In the genomic region with DNA sequence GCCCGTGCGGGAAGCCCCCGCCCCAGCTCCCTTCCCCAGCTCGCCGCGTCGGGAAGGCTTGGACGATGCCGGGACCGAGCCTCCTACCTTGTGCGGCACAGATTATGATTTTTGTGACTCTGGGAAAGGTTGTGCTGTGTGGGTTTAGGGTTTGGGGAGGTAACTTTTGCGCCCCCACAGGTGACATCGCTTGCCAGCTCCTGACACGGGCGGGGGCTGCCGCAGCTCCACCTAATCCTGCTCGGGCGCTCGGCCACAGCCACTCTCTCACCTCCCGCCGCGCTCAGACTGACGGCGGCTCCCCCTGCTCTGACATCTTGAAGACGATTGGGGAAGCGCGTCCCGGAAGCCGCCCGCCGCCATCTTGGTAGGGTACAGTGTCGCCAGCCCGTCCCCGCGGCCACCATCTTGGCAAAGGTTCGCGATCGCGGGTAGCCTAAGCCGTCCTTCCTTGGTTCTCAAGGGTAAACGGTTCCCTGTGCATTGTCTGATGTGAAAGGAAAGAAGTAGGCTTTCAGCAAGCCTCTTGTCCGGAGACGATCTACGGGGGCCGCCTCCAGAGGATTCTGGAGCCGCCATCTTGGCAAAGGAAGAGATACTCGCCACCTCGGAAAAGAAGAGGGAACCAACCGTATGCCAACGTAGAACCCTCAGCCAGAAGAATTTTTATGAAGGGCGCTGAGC, we compare ENCODE assay signal across 8 cellular contexts. TPM values are rescaled to one million over a fixed set of nuclear protein-coding genes. Genes with fewer than 3 reads are reported as not detected.
A peak's percentile ranks its signal among the peaks of the same experiment; 100 is the strongest.
DNase-seq lines count a peak whose midpoint lies in the region; ATAC-seq, FAIRE-seq and TF ChIP-seq lines count a peak whose summit lies in the region.

No MANE protein-coding gene starts in this region.

- H3K9me3 ChIP-seq in HEK293 (ENCODE audit: control insufficient read depth, insufficient read depth, low read depth, low read length) = no peaks in the 10 kb centered on the region
- H3K9me3 ChIP-seq in adrenal gland (replicated peaks in 1 of 3) = no peaks in the 10 kb centered on the region
- H3K9me3 ChIP-seq in psoas muscle = no peaks in the 10 kb centered on the region

- peak overlapping the region; percentile 89 to 95 (median 92) for H3K4me3 Mint-ChIP-seq in T-cell

- 0 to 2% (median 1%) methylated on average over 19 to 51 of the region's 51 CpGs for WGBS in adrenal gland, 4 donors
- WGBS in psoas muscle, 3 donors = 0 to 1% (median 0%) methylated on average over 51 of the region's 51 CpGs

- no peaks in the 10 kb centered on the region for H3K9me3 Mint-ChIP-seq in T-cell

- intact Hi-C loops in adrenal gland (cut with DNase I) (loop anchor here in 1 of 2 donors (10.0 kb wide), 2 partner anchors 400 to 420 kb away; no protein-coding TSS in a partner anchor), left ventricle myocardium superior (cut with micrococcal nuclease) (loop anchor here (10.0 kb wide), 2 partner anchors 380 to 420 kb away; no protein-coding TSS in a partner anchor), psoas muscle (cut with DNase I) (loop anchor here (10.0 kb wide), 4 partner anchors 160 to 740 kb away; no protein-coding TSS in a partner anchor)

- H3K27ac Mint-ChIP-seq in T-cell = peak overlapping the region; percentile 96 to 99

- H3K4me3 ChIP-seq in HEK293 (ENCODE audit: low read depth, low read length) (peak overlapping the region; percentile 95), adrenal gland (peak overlapping the region; percentile 46 to 93 (median 68)), psoas muscle (peak overlapping the region; percentile 93)

- no peak for FAIRE-seq in urothelium cell line (lab: Jason Lieb, UNC)

- H3K27me3 Mint-ChIP-seq in T-cell = no peaks in the 10 kb centered on the region

- CTCF ChIA-PET in HEK293 (lab: Yijun Ruan, JAX) = interaction anchor here (0.6 to 1.4 kb wide), 9 partner anchors 12 to 483 kb away, joined by 3 to 4 read pairs (median 3); no protein-coding TSS in a partner anchor
- CTCF ChIA-PET in T-cell (lab: Charles Lee) = interaction anchor here (0.6 to 2.8 kb wide), 9 partner anchors 29 to 765 kb away, joined by 3 to 33 read pairs (median 5); a partner anchor contains a TSS

- H3K36me3 ChIP-seq in HEK293 (ENCODE audit: control insufficient read depth in 2 of 2, insufficient read depth in 1 of 2, low read length in 2 of 2) = peaks cover 0 to 2% of the 10 kb centered on the region in 2 experiments; a peak in 1 of 3 replicates
- H3K36me3 ChIP-seq in adrenal gland (replicated peaks in 1 of 2) = no peaks in the 10 kb centered on the region
- H3K36me3 ChIP-seq in psoas muscle (ENCODE audit: insufficient read depth in 1 of 2, low read depth in 1 of 2) = peaks cover 0 to 3% of the 10 kb centered on the region in 2 donors

- H3K36me3 Mint-ChIP-seq in T-cell = peaks cover 18% of the 10 kb centered on the region

- POLR2A ChIA-PET in HEK293 (lab: Yijun Ruan, JAX) (interaction anchor here (0.6 to 2.1 kb wide), 11 partner anchors 8 to 783 kb away, joined by 3 to 15 read pairs (median 3); a partner anchor contains a TSS), T-cell (lab: Charles Lee) (interaction anchor here (0.6 to 1.8 kb wide), 15 partner anchors 9 to 1302 kb away, joined by 3 to 12 read pairs (median 5); a partner anchor contains a TSS)

- TF ChIP-seq POLR2A in adrenal gland (IDR thresholded peaks at IDR 0.05) = peak; percentile 66 to 74

- H3K4me1 Mint-ChIP-seq in T-cell = peaks cover 26 to 41% (median 33%) of the 10 kb centered on the region in 3 donors

- H3K4me1 ChIP-seq in HEK293 (ENCODE audit: control insufficient read depth, insufficient read depth, low read length) (0 out of 2 replicates have a peak, but pooled peaks cover 5% of the 10 kb centered on the region), adrenal gland (replicated peaks in 1 of 2) (peaks cover 0 to 11% of the 10 kb centered on the region in 2 donors), psoas muscle (peaks cover under 1% of the 10 kb centered on the region)

- no peaks in the 10 kb centered on the region for H3K27me3 ChIP-seq in adrenal gland
- no peaks in the 10 kb centered on the region for H3K27me3 ChIP-seq in psoas muscle (ENCODE audit: insufficient read depth in 3 of 3, low read length in 2 of 3)

- TF ChIP-seq CTCF in HEK293 (tag by site-specific recombination; IDR thresholded peaks at IDR 0.05) (peak; percentile 91), adrenal gland (IDR thresholded peaks at IDR 0.05) (peak in 1 of 6 experiments; percentile 17), psoas muscle (IDR thresholded peaks at IDR 0.05) (no peak)

- H3K27ac ChIP-seq in HEK293 (ENCODE audit: extremely low read depth, low read depth, low read length) = peak overlapping the region; percentile 99
- H3K27ac ChIP-seq in adrenal gland = peak overlapping the region; percentile 69 to 97 (median 95)
- H3K27ac ChIP-seq in psoas muscle = peak overlapping the region; percentile 99

- peak; percentile 69 for DNase-seq in GDM1 (lab: John Stamatoyannopoulos, UW)
- DNase-seq in NCI-H1092 (lab: John Stamatoyannopoulos, UW) = peak; percentile 52
- DNase-seq in T-cell = peak; percentile 80 to 92 (median 88)
- DNase-seq in adrenal gland = peak; percentile 85 to 93 (median 87)
- DNase-seq in left ventricle myocardium superior = peak; percentile 94
- DNase-seq in psoas muscle = peak; percentile 89 to 95
- peak; percentile 55 for DNase-seq in urothelium cell line (ENCODE audit: low spot score)

- ATAC-seq in T-cell (replicated peaks in 1 of 4) = peak; percentile 26 to 52 (median 36)
- peak; percentile 60 for ATAC-seq in left ventricle myocardium superior
- ATAC-seq in psoas muscle = peak; percentile 59 to 72 (median 64)

TF ChIP-seq in HEK293, 187 proteins besides CTCF, POLR2A, EP300 and RAD21 (continues in another document):
- TF ChIP-seq GLIS2 (tag by site-specific recombination; IDR thresholded peaks at IDR 0.05) = peak; percentile 95
- no peak for TF ChIP-seq ZNF473 (tag by site-specific recombination; IDR thresholded peaks at IDR 0.05)
- TF ChIP-seq KLF7 (tag by site-specific recombination; IDR thresholded peaks at IDR 0.05; ENCODE audit: borderline replicate concordance) = peak; percentile 44
- TF ChIP-seq ZFHX2 (tag by site-specific recombination; conservative IDR thresholded peaks at IDR 0.05) = peak; percentile 85
- TF ChIP-seq KLF8 (tag by site-specific recombination; IDR thresholded peaks at IDR 0.05) = peak; percentile 79; the same call in 1 of the 2 replicates
- TF ChIP-seq, protein P1, sequence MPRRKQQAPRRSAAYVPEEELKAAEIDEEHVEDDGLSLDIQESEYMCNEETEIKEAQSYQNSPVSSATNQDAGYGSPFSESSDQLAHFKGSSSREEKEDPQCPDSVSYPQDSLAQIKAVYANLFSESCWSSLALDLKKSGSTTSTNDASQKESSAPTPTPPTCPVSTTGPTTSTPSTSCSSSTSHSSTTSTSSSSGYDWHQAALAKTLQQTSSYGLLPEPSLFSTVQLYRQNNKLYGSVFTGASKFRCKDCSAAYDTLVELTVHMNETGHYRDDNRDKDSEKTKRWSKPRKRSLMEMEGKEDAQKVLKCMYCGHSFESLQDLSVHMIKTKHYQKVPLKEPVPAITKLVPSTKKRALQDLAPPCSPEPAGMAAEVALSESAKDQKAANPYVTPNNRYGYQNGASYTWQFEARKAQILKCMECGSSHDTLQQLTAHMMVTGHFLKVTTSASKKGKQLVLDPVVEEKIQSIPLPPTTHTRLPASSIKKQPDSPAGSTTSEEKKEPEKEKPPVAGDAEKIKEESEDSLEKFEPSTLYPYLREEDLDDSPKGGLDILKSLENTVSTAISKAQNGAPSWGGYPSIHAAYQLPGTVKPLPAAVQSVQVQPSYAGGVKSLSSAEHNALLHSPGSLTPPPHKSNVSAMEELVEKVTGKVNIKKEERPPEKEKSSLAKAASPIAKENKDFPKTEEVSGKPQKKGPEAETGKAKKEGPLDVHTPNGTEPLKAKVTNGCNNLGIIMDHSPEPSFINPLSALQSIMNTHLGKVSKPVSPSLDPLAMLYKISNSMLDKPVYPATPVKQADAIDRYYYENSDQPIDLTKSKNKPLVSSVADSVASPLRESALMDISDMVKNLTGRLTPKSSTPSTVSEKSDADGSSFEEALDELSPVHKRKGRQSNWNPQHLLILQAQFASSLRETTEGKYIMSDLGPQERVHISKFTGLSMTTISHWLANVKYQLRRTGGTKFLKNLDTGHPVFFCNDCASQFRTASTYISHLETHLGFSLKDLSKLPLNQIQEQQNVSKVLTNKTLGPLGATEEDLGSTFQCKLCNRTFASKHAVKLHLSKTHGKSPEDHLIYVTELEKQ (tag by site-specific recombination; IDR thresholded peaks at IDR 0.05; ENCODE audit: borderline replicate concordance) = no peak
- peak; percentile 97 for TF ChIP-seq ZNF341 (tag by site-specific recombination; IDR thresholded peaks at IDR 0.05; ENCODE audit: low read depth)
- TF ChIP-seq ZNF138 (tag by site-specific recombination; IDR thresholded peaks at IDR 0.05; ENCODE audit: borderline replicate concordance) = no peak

RNA-seq across cellular contexts. Expression of a gene that starts 1.7 kb away (rescaled TPM):
- total RNA-seq in T-cell = 100 to 1,000 TPM; 108 to 156 (median 122) TPM
- total RNA-seq in adrenal gland = 10 to 100 TPM; 16.7 to 35.5 (median 31.1) TPM
- polyA plus RNA-seq in adrenal gland = 10 to 100 TPM in 2 of 3 donors, 1 to 10 TPM in 1; 7.5 to 15.8 (median 10.2) TPM
- 53.0 TPM for total RNA-seq in left ventricle myocardium superior
- 10 to 100 TPM; 55.8 to 89.7 (median 63.6) TPM for total RNA-seq in psoas muscle
- polyA plus RNA-seq in psoas muscle = 10 to 100 TPM; 16.5 to 34.5 (median 26.2) TPM

Comparison
In these comparisons a context has a peak if more than half of its experiments do, and no peak if none do; other contexts are left out.
1. Peak in every context shown above with its lines: DNase-seq, ATAC-seq, H3K4me3 ChIP-seq and H3K27ac ChIP-seq.